ENCODE assay signal across 8 cellular contexts in the genomic region with DNA sequence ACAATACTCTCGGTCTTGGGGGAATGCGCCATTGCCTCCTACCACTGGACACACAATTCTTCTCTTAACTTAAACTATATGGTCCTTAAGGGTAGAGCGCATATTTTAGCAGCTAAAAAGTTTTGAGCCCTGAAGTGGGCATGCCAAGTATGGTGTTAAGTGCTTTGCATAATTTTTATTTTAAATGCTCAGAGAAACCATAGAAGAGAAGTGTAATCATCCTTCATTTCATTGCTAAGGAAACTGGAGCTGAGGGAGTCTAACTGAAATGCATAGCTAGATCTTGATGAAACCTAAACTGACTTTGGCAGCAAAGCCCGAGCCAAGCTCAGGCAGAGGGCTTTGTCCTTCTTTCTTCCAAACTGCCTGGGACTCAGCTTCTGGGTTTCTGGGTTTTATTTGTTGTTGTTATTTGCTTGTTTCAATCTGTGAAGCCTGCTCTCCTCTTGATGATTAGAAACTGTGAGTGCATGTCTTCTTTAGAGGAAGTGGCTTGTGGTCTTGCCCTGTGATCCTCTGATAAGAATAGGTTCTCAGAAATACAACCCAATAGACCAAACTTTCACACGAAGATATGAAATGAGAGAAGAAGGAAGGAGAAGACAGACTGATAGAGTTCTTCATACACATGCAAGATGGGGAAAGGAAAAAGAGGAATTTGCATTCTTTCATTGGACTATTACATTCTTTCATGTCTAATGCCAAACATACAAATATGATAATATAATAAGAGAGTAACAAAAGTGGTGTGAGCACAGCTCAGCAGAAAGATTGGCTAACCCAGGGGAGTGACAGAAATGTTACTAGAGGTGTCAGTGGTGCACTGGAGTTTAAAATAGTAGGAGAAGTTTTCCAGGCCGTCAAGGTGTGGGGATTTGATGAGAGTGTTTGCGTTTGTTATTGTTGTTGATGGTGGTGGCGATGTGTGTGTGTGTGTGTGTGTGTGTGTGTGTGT. TPM values are rescaled to one million over a fixed set of nuclear protein-coding genes. Genes with fewer than 3 reads are reported as not detected.
DNase-seq lines count a peak whose midpoint lies in the region; ATAC-seq and TF ChIP-seq lines count a peak whose summit lies in the region.

No MANE protein-coding gene starts in this region.

- in situ Hi-C loops in KBM-7 (cut with MboI; ENCODE audit: low pct_unique_long_range_greater_than_20kb, low sequenced_read_pairs): no loop called here

- WGBS in testis, 2 donors: 85 to 86% methylated on average over 8 of the region's 8 CpGs

- no peak overlapping the region for H3K4me3 ChIP-seq in testis

- intact Hi-C loops in testis (cut with DNase I; ENCODE audit: low total_unique reads): loop anchor here (10.0 kb wide), 1 partner anchor 115 kb away; no protein-coding TSS in a partner anchor

- TF ChIP-seq POLR2A in GM18505 (IDR thresholded peaks at IDR 0.05; ENCODE audit: borderline replicate concordance, extremely low read depth, insufficient read depth, insufficient read length) (no peak), testis (IDR thresholded peaks at IDR 0.05) (no peak)

- DNase-seq in KBM-7 (peak; percentile 97), NCI-H128 (lab: John Stamatoyannopoulos, UW; ENCODE audit: unreplicated experiment) (no peak), testis (no peak), NCI-H774 (lab: John Stamatoyannopoulos, UW) (no peak), SW480 (ENCODE audit: low spot score) (no peak)
- DNase-seq in central memory CD4-positive, alpha-beta T cell: peak; percentile 74

- H3K4me1 ChIP-seq in testis: no peaks in the 10 kb centered on the region

- no peaks in the 10 kb centered on the region for H3K27me3 ChIP-seq in testis

- H3K9me3 ChIP-seq in testis: no peaks in the 10 kb centered on the region

- TF ChIP-seq CTCF in testis (IDR thresholded peaks at IDR 0.05): no peak

- H3K27ac ChIP-seq in testis: no peak overlapping the region

- no peaks in the 10 kb centered on the region for H3K36me3 ChIP-seq in testis (ENCODE audit: low read depth, missing control alignments)

- ATAC-seq in GM18505 (IDR thresholded peaks at IDR 0.05; ENCODE audit: unreplicated experiment): peak; percentile 97
- peak; percentile 98 for ATAC-seq in GM21619 (IDR thresholded peaks at IDR 0.05; ENCODE audit: unreplicated experiment)

RNA-seq across cellular contexts. Expression of a gene that starts 7.5 kb away (rescaled TPM):
- total RNA-seq in testis: 10 to 100 TPM; 12.6 to 12.9 TPM
- polyA plus RNA-seq in testis (ENCODE audit: insufficient read depth, low read depth, low replicate concordance): 8.9 TPM

RNA-seq across cellular contexts. Expression of a gene that starts 32.1 kb away (rescaled TPM):
- total RNA-seq in testis: 1 to 10 TPM; 4.4 to 5.5 TPM
- 2.3 TPM for polyA plus RNA-seq in testis (ENCODE audit: insufficient read depth, low read depth, low replicate concordance)

RNA-seq across cellular contexts. Expression of a gene that starts 44.0 kb away (rescaled TPM):
- 10 to 100 TPM; 15.4 to 16.1 TPM for total RNA-seq in testis
- 11.1 TPM for polyA plus RNA-seq in testis (ENCODE audit: insufficient read depth, low read depth, low replicate concordance)

Comparison
In these comparisons a context has a peak if more than half of its experiments do, and no peak if none do; other contexts are left out.
1. DNase-seq: peak in KBM-7 (single experiment) and central memory CD4-positive, alpha-beta T cell (single experiment); none in NCI-H128 (single experiment), testis (single experiment), NCI-H774 (single experiment) and SW480 (single experiment).